Comparison of ENCODE assay signal across 26 cellular contexts in the genomic region with DNA sequence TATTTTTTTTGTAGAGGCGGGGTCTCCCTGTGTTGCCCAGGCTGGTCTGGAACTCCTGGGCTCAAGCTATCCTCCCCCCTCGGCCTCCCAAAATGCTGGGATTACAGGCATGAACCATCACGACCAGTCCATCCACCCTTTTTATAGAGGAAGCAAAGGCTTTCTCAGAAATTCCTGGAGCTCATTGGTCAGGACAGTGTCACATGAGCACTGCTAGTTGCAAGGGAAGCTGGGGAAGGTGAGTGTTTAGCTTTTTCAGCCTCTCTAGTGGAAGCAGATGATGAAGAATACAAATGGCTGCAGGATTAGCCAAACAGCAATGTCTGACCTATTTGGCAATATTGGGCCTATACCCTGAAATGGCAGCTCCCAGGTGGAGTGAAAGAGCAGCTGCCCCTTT. TPM values are rescaled to one million over a fixed set of nuclear protein-coding genes. Genes with fewer than 3 reads are reported as not detected.
DNase-seq lines count a peak whose midpoint lies in the region; ATAC-seq, FAIRE-seq and TF ChIP-seq lines count a peak whose summit lies in the region.
"Had no signal": no experiment of that assay in that cellular context is flagged by ENCODE, and none has a peak within 500 bp of the region (broad histone marks: within the 10 kb centered on the region; RNA-seq: fewer than 3 reads in every experiment).

No MANE protein-coding gene starts in this region.

- CTCF ChIA-PET in IMR-90 (lab: Yijun Ruan, JAX) = no interaction called here

- TF ChIP-seq CTCF in IMR-90 (conservative IDR thresholded peaks at IDR 0.05; ENCODE audit: low read depth, low read length) (no peak), Loucy (conservative IDR thresholded peaks at IDR 0.05; ENCODE audit: low read length) (no peak), kidney (IDR thresholded peaks at IDR 0.05; ENCODE audit: borderline replicate concordance, extremely low read depth, insufficient read depth) (no peak)

- DNase-seq in IMR-90 = no peak
- peak; percentile 1 for DNase-seq in kidney
- no peak for DNase-seq in NCI-H1930 (lab: John Stamatoyannopoulos, UW)
- DNase-seq in NCI-H2196 treated with DMSO at 0.1 percent for 48 hours (lab: John Stamatoyannopoulos, UW; ENCODE audit: unreplicated experiment) = no peak
- DNase-seq in NCI-H2227 (lab: John Stamatoyannopoulos, UW; ENCODE audit: unreplicated experiment) = no peak
- DNase-seq: 8988T; ACHN; AML-193; BE2C; CD4-positive, alpha-beta T cell; CD8-positive, alpha-beta memory T cell; DMS 273 treated with DMSO at 0.1 percent for 48 hours; DMS79; EL; GDM1; GM23248; H7; HCEC 1CT had no signal

- no peak overlapping the region for H2AK5ac ChIP-seq in IMR-90 (ENCODE audit: low read depth, low read length)

- no peak overlapping the region for H2BK5ac ChIP-seq in IMR-90 (ENCODE audit: low read depth, low read length, poor library complexity, severe bottlenecking)

- H3K56ac ChIP-seq in IMR-90 (ENCODE audit: extremely low read depth, insufficient read depth, low read length) = no peak overlapping the region

- POLR2A ChIA-PET in IMR-90 (lab: Charles Lee; ENCODE audit: unreplicated experiment) = no interaction called here

- H3F3A ChIP-seq in Loucy (ENCODE audit: low read depth) = no peaks in the 10 kb centered on the region

- no peaks in the 10 kb centered on the region for H3K79me1 ChIP-seq in IMR-90 (ENCODE audit: low read depth in 1 of 2, low read length in 2 of 2)

- H2AFZ ChIP-seq in IMR-90 (replicated peaks; ENCODE audit: low read length, poor library complexity) (no peak overlapping the region), Loucy (ENCODE audit: low read length) (0 out of 2 replicates have a peak overlapping the region, but pooled peaks have one; percentile 4)
- H2AFZ ChIP-seq: GM23248 had no signal

- H3K14ac ChIP-seq in IMR-90 (replicated peaks; ENCODE audit: low read depth, low read length) = no peak overlapping the region

- H3K9me2 ChIP-seq in Loucy (replicated peaks; ENCODE audit: low read depth, low read length) = no peaks in the 10 kb centered on the region

- intact Hi-C loops in IMR-90 (cut with micrococcal nuclease) = no loop called here
- intact Hi-C loops in kidney (cut with DNase I) = no loop called here

- WGBS in IMR-90 (ENCODE audit: extremely low coverage in 2 of 2, insufficient read length in 1 of 2), 2 experiments = no CpG with 5 or more reads among the region's 3 CpGs

- H3K79me2 ChIP-seq in Loucy (ENCODE audit: insufficient read depth, low read length) = no peaks in the 10 kb centered on the region

- H3K9me3 ChIP-seq in IMR-90 (ENCODE audit: control insufficient read depth, insufficient read depth, low read length) (no peaks in the 10 kb centered on the region), Loucy (ENCODE audit: insufficient read depth, low read depth, low read length) (no peaks in the 10 kb centered on the region), kidney (ENCODE audit: control insufficient read depth in 1 of 2, low read length in 2 of 2) (no peaks in the 10 kb centered on the region)
- H3K9me3 ChIP-seq: A549; BE2C; BLaER1 treated with 17β-estradiol and CSF1 and Interleukin-3, amounts not matched to agents 10 nM and 100 nM had no signal

- H4K8ac ChIP-seq in IMR-90 (ENCODE audit: low read depth in 2 of 2, low read length in 2 of 2) = no peak overlapping the region

- H4K5ac ChIP-seq in IMR-90 (ENCODE audit: low read depth, low read length) = no peak overlapping the region

- H3K18ac ChIP-seq in IMR-90 (ENCODE audit: low read depth, low read length) = no peak overlapping the region

- H3K4me1 ChIP-seq in IMR-90 (ENCODE audit: control insufficient read depth, insufficient read depth, low read length) = no peaks in the 10 kb centered on the region
- H3K4me1 ChIP-seq in Loucy (ENCODE audit: insufficient read depth, low read length, poor library complexity, severe bottlenecking) = no peaks in the 10 kb centered on the region
- no peaks in the 10 kb centered on the region for H3K4me1 ChIP-seq in kidney (ENCODE audit: control insufficient read depth in 1 of 2, insufficient read depth in 1 of 2, low read depth in 1 of 2, low read length in 2 of 2)
- H3K4me1 ChIP-seq: A549, BE2C had no signal

- ATAC-seq in IMR-90 (ENCODE audit: low read depth) = no peak
- ATAC-seq: A549, GM12878 had no signal

- no peak for FAIRE-seq in kidney (lab: Jason Lieb, UNC)
- FAIRE-seq: A549, D721Med, GM12878, GM19239, H1 had no signal

- H3K36me3 ChIP-seq in IMR-90 (ENCODE audit: control insufficient read depth, insufficient read depth, low read length) = no peaks in the 10 kb centered on the region
- no peaks in the 10 kb centered on the region for H3K36me3 ChIP-seq in Loucy (ENCODE audit: insufficient read depth, low read length)
- no peaks in the 10 kb centered on the region for H3K36me3 ChIP-seq in kidney (ENCODE audit: control insufficient read depth in 1 of 2, insufficient read depth in 2 of 2, low read length in 2 of 2)
- H3K36me3 ChIP-seq: BE2C; BLaER1 treated with 17β-estradiol and CSF1 and Interleukin-3, amounts not matched to agents 10 nM and 100 nM had no signal

- TF ChIP-seq RAD21 in IMR-90 (IDR thresholded peaks at IDR 0.05; ENCODE audit: low read length) = no peak

- H3K4ac ChIP-seq in IMR-90 (ENCODE audit: low read depth, low read length) = no peak overlapping the region

- H3K27me3 ChIP-seq in IMR-90 (ENCODE audit: control insufficient read depth, insufficient read depth, low read length) (peaks cover 23% of the 10 kb centered on the region), Loucy (ENCODE audit: insufficient read depth, low read length, poor library complexity, severe bottlenecking) (no peaks in the 10 kb centered on the region)
- H3K27me3 ChIP-seq: BE2C; BLaER1 treated with 17β-estradiol and CSF1 and Interleukin-3, amounts not matched to agents 10 nM and 100 nM had no signal

- no peaks in the 10 kb centered on the region for H3K9me1 ChIP-seq in IMR-90 (ENCODE audit: insufficient read depth, low read length)

- H3K4me3 ChIP-seq in IMR-90 (ENCODE audit: insufficient read depth, low read depth, low read length) (no peak overlapping the region), Loucy (ENCODE audit: low read length, poor library complexity, severe bottlenecking) (no peak overlapping the region), kidney (ENCODE audit: low read length in 2 of 2) (no peak overlapping the region)
- H3K4me3 ChIP-seq: A549; BLaER1 treated with 17β-estradiol and CSF1 and Interleukin-3, amounts not matched to agents 10 nM and 100 nM; GM12878; GM23248 had no signal

- dilution Hi-C loops in IMR-90 (cut with HindIII; ENCODE audit: low sequenced_read_pairs, unreplicated experiment) = no loop called here

- BruUV-seq in IMR-90 (replicated peaks; lab: Mats Ljungman, UMichigan) = no TSS peak

- H3K9ac ChIP-seq in IMR-90 (ENCODE audit: low read depth, low read length) = no peak overlapping the region
- H3K9ac ChIP-seq in Loucy (ENCODE audit: low read depth, low read length, poor library complexity, severe bottlenecking) = no peak overlapping the region
- H3K9ac ChIP-seq in kidney (ENCODE audit: low read length in 2 of 2) = no peak overlapping the region
- H3K9ac ChIP-seq: BLaER1 treated with 17β-estradiol and CSF1 and Interleukin-3, amounts not matched to agents 10 nM and 100 nM; GM23248 had no signal

- H2BK20ac ChIP-seq in IMR-90 (ENCODE audit: low read depth, low read length) = no peak overlapping the region

- no peak overlapping the region for H3K4me2 ChIP-seq in IMR-90 (ENCODE audit: low read depth, low read length)
- no peak overlapping the region for H3K4me2 ChIP-seq in Loucy (ENCODE audit: low read depth, low read length, poor library complexity, severe bottlenecking)
- H3K4me2 ChIP-seq: A549; BLaER1 treated with 17β-estradiol and CSF1 and Interleukin-3, amounts not matched to agents 10 nM and 100 nM had no signal

- H2BK15ac ChIP-seq in IMR-90 (ENCODE audit: low read depth, low read length) = no peak overlapping the region

- H4K91ac ChIP-seq in IMR-90 (ENCODE audit: insufficient read depth, low read depth, low read length) = no peak overlapping the region

- H3K23ac ChIP-seq in IMR-90 (ENCODE audit: low read depth, low read length) = no peak overlapping the region

- H4K20me1 ChIP-seq in IMR-90 (ENCODE audit: insufficient read depth, low read length) (no peaks in the 10 kb centered on the region), Loucy (ENCODE audit: insufficient read depth, low read length, poor library complexity, severe bottlenecking) (no peaks in the 10 kb centered on the region)
- H4K20me1 ChIP-seq: BLaER1 treated with 17β-estradiol and CSF1 and Interleukin-3, amounts not matched to agents 10 nM and 100 nM had no signal

- in situ Hi-C loops in IMR-90 (cut with MboI; ENCODE audit: low sequenced_read_pairs) = no loop called here

- H3K27ac ChIP-seq in IMR-90 (ENCODE audit: insufficient read depth, low read length) (no peak overlapping the region), kidney (ENCODE audit: low read depth in 2 of 2, low read length in 2 of 2) (no peak overlapping the region)
- H3K27ac ChIP-seq: A549; BLaER1 treated with 17β-estradiol and CSF1 and Interleukin-3, amounts not matched to agents 10 nM and 100 nM; GM23248 had no signal

- H2BK120ac ChIP-seq in IMR-90 (ENCODE audit: low read depth, low read length) = no peak overlapping the region

- no peak for TF ChIP-seq POLR2A in IMR-90 (IDR thresholded peaks at IDR 0.05; ENCODE audit: low read depth, low read length)

- no peak overlapping the region for H2AK9ac ChIP-seq in IMR-90 (replicated peaks; ENCODE audit: low read depth, low read length, poor library complexity)

TF ChIP-seq in IMR-90, 13 proteins besides CTCF, POLR2A, EP300 and RAD21:
- TF ChIP-seq, protein P1, sequence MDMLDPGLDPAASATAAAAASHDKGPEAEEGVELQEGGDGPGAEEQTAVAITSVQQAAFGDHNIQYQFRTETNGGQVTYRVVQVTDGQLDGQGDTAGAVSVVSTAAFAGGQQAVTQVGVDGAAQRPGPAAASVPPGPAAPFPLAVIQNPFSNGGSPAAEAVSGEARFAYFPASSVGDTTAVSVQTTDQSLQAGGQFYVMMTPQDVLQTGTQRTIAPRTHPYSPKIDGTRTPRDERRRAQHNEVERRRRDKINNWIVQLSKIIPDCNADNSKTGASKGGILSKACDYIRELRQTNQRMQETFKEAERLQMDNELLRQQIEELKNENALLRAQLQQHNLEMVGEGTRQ (IDR thresholded peaks at IDR 0.05; ENCODE audit: low read depth, low read length) = 0 out of 2 replicates have a peak, but pooled peaks have one; percentile 16
- no peak for TF ChIP-seq NFE2L2 (IDR thresholded peaks at IDR 0.05; ENCODE audit: low read depth, low read length)

RNA-seq across cellular contexts. Expression of a gene that starts 8.0 kb away (rescaled TPM):
- not detected in 2 replicates for total RNA-seq in IMR-90 (2012; rRNA removed)
- 0.04 and 0.05 TPM in 2 replicates for polyA plus RNA-seq in IMR-90 (2012; rRNA removed)
- polyA plus RNA-seq in IMR-90 (2012; cell fraction: cytosol; rRNA removed) = 0.01 TPM in 1 of 2 replicates, not detected in the other
- 0.18 and 0.49 TPM in 2 replicates for polyA plus RNA-seq in IMR-90 (2012; cell fraction: nucleus; rRNA removed; ENCODE audit: low replicate concordance)
- total RNA-seq in kidney = 2.8 TPM
- polyA plus RNA-seq in kidney (ENCODE audit: insufficient read depth, low read depth, low replicate concordance) = not detected
- total RNA-seq: CD4-positive, alpha-beta T cell; CD8-positive, alpha-beta memory T cell; GM12878; GM23248; H1 had no signal
- polyA plus RNA-seq: CD14-positive monocyte; CD8-positive, alpha-beta memory T cell; GM12878; GM23248; H1 had no signal

RNA-seq across cellular contexts. Expression of a gene that starts 44.3 kb away (rescaled TPM):
- 62.8 and 76.7 TPM in 2 replicates for total RNA-seq in IMR-90 (2012; rRNA removed)
- polyA plus RNA-seq in IMR-90 (2012; rRNA removed) = 97.0 and 107 TPM in 2 replicates
- polyA plus RNA-seq in IMR-90 (2012; cell fraction: cytosol; rRNA removed) = 60.6 and 115 TPM in 2 replicates
- polyA plus RNA-seq in IMR-90 (2012; cell fraction: nucleus; rRNA removed; ENCODE audit: low replicate concordance) = 66.7 and 97.2 TPM in 2 replicates
- total RNA-seq in kidney = 81.9 TPM
- polyA plus RNA-seq in kidney (ENCODE audit: insufficient read depth, low read depth, low replicate concordance) = 166 TPM
